11 cellular contexts compared by ENCODE assay signal in genomic region chr17:67200727-67201301, GRCh38. TPM values are rescaled to one million over a fixed set of nuclear protein-coding genes. Genes with fewer than 3 reads are reported as not detected.
DNase-seq lines count a peak whose midpoint lies in the region; ATAC-seq, FAIRE-seq and TF ChIP-seq lines count a peak whose summit lies in the region.
"Had no signal": no experiment of that assay in that cellular context is flagged by ENCODE, and none has a peak within 500 bp of the region (broad histone marks: within the 10 kb centered on the region; RNA-seq: fewer than 3 reads in every experiment).

No MANE protein-coding gene starts in this region.

- no peak for TF ChIP-seq POLR2A in H54 (IDR thresholded peaks at IDR 0.05; ENCODE audit: low read depth, low read length)
- no peak for TF ChIP-seq POLR2A in HepG2 (IDR thresholded peaks at IDR 0.05; ENCODE audit: insufficient read depth in 1 of 2, low read depth in 2 of 2, low read length in 2 of 2)

- in situ Hi-C loops in HepG2 (cut with HindIII; ENCODE audit: extremely low pct_ligation_motif_present, low pct_unique_long_range_greater_than_20kb) = no loop called here

- H3K4me3 Mint-ChIP-seq in activated T-helper 17 cell treated with anti-CD3 and anti-CD28 coated beads, Interleukin-2, amount 50 U/mL, for 72 hours = no peak overlapping the region
- H3K4me3 Mint-ChIP-seq: activated naive CD8-positive, alpha-beta T cell treated with anti-CD3 and anti-CD28 coated beads, Interleukin-2, amount 10 ng/mL, durations not matched to agents 7 days and 5 days had no signal

- H4K20me1 ChIP-seq in HepG2 (ENCODE audit: insufficient read depth, low read length) = peaks cover 7% of the 10 kb centered on the region; the same call in 1 of the 2 replicates

- H2AFZ ChIP-seq in HepG2 (ENCODE audit: low read length) = no peak overlapping the region

- CTCF ChIA-PET in HepG2 (lab: Yijun Ruan, JAX; ENCODE audit: low intra/inter-chr PET ratio, low total read pairs) = no interaction called here

- H3K27me3 ChIP-seq in BE2C = no peaks in the 10 kb centered on the region
- no peaks in the 10 kb centered on the region for H3K27me3 ChIP-seq in HepG2 (ENCODE audit: control insufficient read depth in 1 of 2, insufficient read depth in 2 of 2, low read length in 2 of 2)

- H3K36me3 ChIP-seq in BE2C = peaks cover 31% of the 10 kb centered on the region
- H3K36me3 ChIP-seq in HepG2 (replicated peaks in 1 of 2; ENCODE audit: control insufficient read depth in 1 of 2, insufficient read depth in 2 of 2, low read length in 2 of 2) = peaks cover 33 to 70% of the 10 kb centered on the region in 2 experiments

- no peaks in the 10 kb centered on the region for H3K9me3 ChIP-seq in BE2C
- H3K9me3 ChIP-seq in HepG2 (ENCODE audit: low read length) = no peaks in the 10 kb centered on the region

- peaks cover 96% of the 10 kb centered on the region for H3K36me3 Mint-ChIP-seq in activated T-helper 17 cell treated with anti-CD3 and anti-CD28 coated beads, Interleukin-2, amount 50 U/mL, for 72 hours (ENCODE audit: low read depth)

- no peaks in the 10 kb centered on the region for H3K9me3 Mint-ChIP-seq in activated T-helper 17 cell treated with anti-CD3 and anti-CD28 coated beads, Interleukin-2, amount 50 U/mL, for 72 hours

- H3K4me1 ChIP-seq in BE2C (peaks cover 22% of the 10 kb centered on the region), HepG2 (ENCODE audit: insufficient read depth, low read length) (no peaks in the 10 kb centered on the region)

- no peak overlapping the region for H3K9ac ChIP-seq in HepG2 (ENCODE audit: insufficient read depth, low read depth, low read length)

- TF ChIP-seq EP300 in HepG2 (IDR thresholded peaks at IDR 0.05; ENCODE audit: low read depth in 2 of 2, low read length in 2 of 2) (no peak), HepG2 (CRISPR knock-in tag; IDR thresholded peaks at IDR 0.05; ENCODE audit: borderline replicate concordance) (no peak)

- H3K27ac ChIP-seq in VCaP (no peak overlapping the region), HepG2 (ENCODE audit: extremely low read length, insufficient read depth, low read length) (no peak overlapping the region)

- H3K4me2 ChIP-seq in HepG2 (ENCODE audit: low read depth, low read length) = no peak overlapping the region

- no peaks in the 10 kb centered on the region for H3K27me3 Mint-ChIP-seq in activated T-helper 17 cell treated with anti-CD3 and anti-CD28 coated beads, Interleukin-2, amount 50 U/mL, for 72 hours
- H3K27me3 Mint-ChIP-seq: activated naive CD8-positive, alpha-beta T cell treated with anti-CD3 and anti-CD28 coated beads, Interleukin-2, amount 10 ng/mL, durations not matched to agents 7 days and 5 days had no signal

- TF ChIP-seq CTCF in BE2C (IDR thresholded peaks at IDR 0.05; ENCODE audit: low read depth, low read length) (peak; percentile 71), VCaP (conservative IDR thresholded peaks at IDR 0.05) (peak; percentile 61; the same call in 1 of the 2 replicates), HepG2 (CRISPR knock-in tag; IDR thresholded peaks at IDR 0.05) (peak; percentile 47)

- FAIRE-seq in H54 (lab: Jason Lieb, UNC) = peak; percentile 88
- peak; percentile 46 for FAIRE-seq in HepG2 (lab: Jason Lieb, UNC)
- FAIRE-seq: islet of Langerhans had no signal

- H3K4me1 Mint-ChIP-seq in activated T-helper 17 cell treated with anti-CD3 and anti-CD28 coated beads, Interleukin-2, amount 50 U/mL, for 72 hours = peaks cover 12% of the 10 kb centered on the region

- no peak for DNase-seq in BE2C
- peak; percentile 30 for DNase-seq in H54 (ENCODE audit: insufficient read length, low spot score)
- peak; percentile 53 for DNase-seq in HepG2 (ENCODE audit: low spot score)
- DNase-seq in activated effector memory CD4-positive, alpha-beta T cell treated with Interleukin-2 at 50 U/mL for 16 hours = no peak
- DNase-seq: activated naive CD8-positive, alpha-beta T cell treated with anti-CD3 and anti-CD28 coated beads, Interleukin-2, amount 10 ng/mL, durations not matched to agents 7 days and 5 days; stimulated activated CD4-positive, alpha-beta T cell treated with anti-CD3 and anti-CD28 coated beads, Interleukin-4, amount 100 ng/mL, for 24 hours had no signal

- intact Hi-C loops in HepG2 (cut with micrococcal nuclease; ENCODE audit: unreplicated experiment) = no loop called here

- peaks cover 10% of the 10 kb centered on the region for H3K79me2 ChIP-seq in HepG2 (ENCODE audit: insufficient read depth, low read length)

- no peak overlapping the region for H3K27ac Mint-ChIP-seq in activated T-helper 17 cell treated with anti-CD3 and anti-CD28 coated beads, Interleukin-2, amount 50 U/mL, for 72 hours
- H3K27ac Mint-ChIP-seq: activated naive CD8-positive, alpha-beta T cell treated with anti-CD3 and anti-CD28 coated beads, Interleukin-2, amount 10 ng/mL, durations not matched to agents 7 days and 5 days had no signal

- ATAC-seq in HepG2 = peak; percentile 97
- no peak for ATAC-seq in GM18867 (IDR thresholded peaks at IDR 0.05; ENCODE audit: unreplicated experiment)
- no peak for ATAC-seq in activated T-helper 17 cell treated with anti-CD3 and anti-CD28 coated beads, Interleukin-2, amount 50 U/mL, for 72 hours (replicated peaks)
- no peak for ATAC-seq in GM19463 (IDR thresholded peaks at IDR 0.05; ENCODE audit: unreplicated experiment)

- POLR2A ChIA-PET in HepG2 (lab: Yijun Ruan, JAX) = interaction anchor here (1.0 kb wide), 1 partner anchor 44 kb away, joined by 3 read pairs; the partner anchor contains the start of gene HELZ

- no peak for TF ChIP-seq RAD21 in HepG2 (CRISPR knock-in tag; IDR thresholded peaks at IDR 0.05)

- no TSS peak for BruUV-seq in HepG2 (replicated peaks; lab: Mats Ljungman, UMichigan)

- 83% methylated on average over 4 of the region's 4 CpGs for WGBS in HepG2 (ENCODE audit: low lambda C conversion rate)

- H3K4me3 ChIP-seq in BE2C (ENCODE audit: low read depth, low read length) = no peak overlapping the region
- no peak overlapping the region for H3K4me3 ChIP-seq in HepG2 (replicated peaks in 1 of 3; ENCODE audit: insufficient read depth in 1 of 3, low read depth in 2 of 3, low read length in 3 of 3)

TF ChIP-seq in HepG2, 621 proteins besides CTCF, POLR2A, EP300 and RAD21 (continues in another document):
- TF ChIP-seq MAFK (conservative IDR thresholded peaks at IDR 0.05 in 1 of 2, IDR thresholded peaks at IDR 0.05 in 1 of 2; ENCODE audit: low read length in 2 of 2) (peak; percentile 83), TERF1 (CRISPR knock-in tag; IDR thresholded peaks at IDR 0.05) (no peak), SMC3 (IDR thresholded peaks at IDR 0.05; ENCODE audit: low read length) (peak; percentile 12; the same call in 1 of the 2 replicates), ARID2 (CRISPR knock-in tag; IDR thresholded peaks at IDR 0.05; ENCODE audit: borderline replicate concordance) (no peak), NFATC3 (CRISPR knock-in tag; IDR thresholded peaks at IDR 0.05) (0 out of 2 replicates have a peak, but pooled peaks have one; percentile 41), ZFP36 (IDR thresholded peaks at IDR 0.05; ENCODE audit: borderline replicate concordance, low read depth, low read length, partially characterized antibody) (no peak), ZNF713 (CRISPR knock-in tag; IDR thresholded peaks at IDR 0.05) (no peak), CENPBD1 (CRISPR knock-in tag; IDR thresholded peaks at IDR 0.05; ENCODE audit: borderline replicate concordance, low read depth) (no peak), MAFF (IDR thresholded peaks at IDR 0.05; ENCODE audit: low read depth, low read length) (peak; percentile 74; the same call in 1 of the 2 replicates)

RNA-seq across cellular contexts. Expression of gene HELZ, which starts 44.2 kb away (rescaled TPM):
- 5.9 TPM for polyA plus RNA-seq in BE2C (2012; ENCODE audit: insufficient read depth, insufficient read length, low read depth)
- 52.4 and 93.1 TPM in 2 replicates for total RNA-seq in HepG2 (2016; rRNA removed; fragmentation: Illumina TruSeq; extraction: Trizol)
- 12.4 and 14.0 TPM in 2 replicates for total RNA-seq in HepG2 (2016; cell fraction: cytosol; rRNA removed; fragmentation: Illumina TruSeq; extraction: Trizol; ENCODE audit: low read depth)
- total RNA-seq in HepG2 (2016; cell fraction: insoluble cytoplasmic fraction; rRNA removed; fragmentation: Illumina TruSeq; extraction: Trizol) = 47.7 and 84.1 TPM in 2 replicates
- 34.8 and 42.7 TPM in 2 replicates for total RNA-seq in HepG2 (2016; cell fraction: membrane; rRNA removed; fragmentation: Illumina TruSeq; extraction: Trizol)
- total RNA-seq in HepG2 (2016; cell fraction: nucleus; rRNA removed; fragmentation: Illumina TruSeq; extraction: Trizol) = 127 and 142 TPM in 2 replicates
- 27.8 and 35.3 TPM in 2 replicates for polyA plus RNA-seq in HepG2 (2011; rRNA removed)
- polyA plus RNA-seq in HepG2 (2011; cell fraction: cytosol; rRNA removed) = 13.6 and 17.7 TPM in 2 replicates
- polyA plus RNA-seq in HepG2 (2011; cell fraction: nucleus; rRNA removed) = 58.4 and 59.3 TPM in 2 replicates
- 20.6 and 33.4 TPM in 2 replicates for polyA plus RNA-seq in HepG2 (2012)
- 2.6 and 3.3 TPM in 2 replicates for polyA plus RNA-seq in HepG2 (2016; cell fraction: cytosol; fragmentation: Illumina TruSeq; extraction: Trizol; ENCODE audit: low read depth)
- polyA plus RNA-seq in HepG2 (2016; cell fraction: insoluble cytoplasmic fraction; fragmentation: Illumina TruSeq; extraction: Trizol; ENCODE audit: low read depth) = 17.4 and 19.8 TPM in 2 replicates
- 3.9 and 4.9 TPM in 2 replicates for polyA plus RNA-seq in HepG2 (2016; cell fraction: membrane; fragmentation: Illumina TruSeq; extraction: Trizol; ENCODE audit: low read depth)
- 40.2 and 45.2 TPM in 2 replicates for polyA plus RNA-seq in HepG2 (2016; cell fraction: nucleus; fragmentation: Illumina TruSeq; extraction: Trizol; ENCODE audit: insufficient read depth, low read depth)
- polyA minus RNA-seq in HepG2 (2011; rRNA and poly(A)+ RNA removed; ENCODE audit: low replicate concordance) = 32.9 and 69.3 TPM in 2 replicates
- 55.2 and 63.0 TPM in 2 replicates for polyA minus RNA-seq in HepG2 (2011; cell fraction: cytosol; rRNA and poly(A)+ RNA removed)
- polyA minus RNA-seq in HepG2 (2011; cell fraction: nucleus; rRNA and poly(A)+ RNA removed) = 495 and 542 TPM in 2 replicates
- 100 to 1,000 TPM in 1 of 2 donors, 10 to 100 TPM in 1; 81.9 to 117 TPM for total RNA-seq in activated T-helper 17 cell treated with anti-CD3 and anti-CD28 coated beads, Interleukin-2, amount 50 U/mL, for 72 hours

Comparison
In these comparisons a context has a peak if more than half of its experiments do, and no peak if none do; other contexts are left out.
1. DNase-seq: peak in H54 (single experiment) and HepG2 (single experiment); none in BE2C (single experiment) and activated effector memory CD4-positive, alpha-beta T cell treated with Interleukin-2 at 50 U/mL for 16 hours (single experiment).
2. Peak in every context shown above with its lines, with median percentiles within 50 percentile points of each other: CTCF ChIP-seq.